In genomic region chr1:155930725-155931124, GRCh38 we compare ENCODE assay signal across 13 cellular contexts. TPM values are rescaled to one million over a fixed set of nuclear protein-coding genes. Genes with fewer than 3 reads are reported as not detected.
DNase-seq lines count a peak whose midpoint lies in the region; ATAC-seq and TF ChIP-seq lines count a peak whose summit lies in the region.
"Not testable (repeated sequence)": the region's sequence is repeated elsewhere in the genome, so short reads cannot be mapped to it uniquely, and the experiment has no call there.
"Had no signal": no experiment of that assay in that cellular context is flagged by ENCODE, and none has a peak within 500 bp of the region (broad histone marks: within the 10 kb centered on the region; RNA-seq: fewer than 3 reads in every experiment).

No MANE protein-coding gene starts in this region.

- not testable (repeated sequence) for H3K56ac ChIP-seq in IMR-90 (ENCODE audit: extremely low read depth, insufficient read depth, low read length)

- not testable (repeated sequence) for H2AFZ ChIP-seq in IMR-90 (replicated peaks; ENCODE audit: low read length, poor library complexity)

- H4K8ac ChIP-seq in IMR-90 (ENCODE audit: low read depth in 2 of 2, low read length in 2 of 2): not testable (repeated sequence)

- not testable (repeated sequence) for H3K4me1 ChIP-seq in IMR-90 (ENCODE audit: control insufficient read depth, insufficient read depth, low read length)

- DNase-seq in AG10803 (ENCODE audit: low read depth); IMR-90; T-cell; activated T-helper 2 cell treated with anti-CD3 and anti-CD28 coated beads, Interferon-gamma antibody, Interleukin-2, Interleukin-4, amounts not matched to agents 10 μg/mL and 5 μg/mL and 100 μg/mL, durations not matched to agents 14 hours and 24 hours and 36 hours (ENCODE audit: low spot score); dorsolateral prefrontal cortex; immature natural killer cell: not testable (repeated sequence)

- peaks cover 56% of the 10 kb centered on the region for H3K36me3 ChIP-seq in IMR-90 (ENCODE audit: control insufficient read depth, insufficient read depth, low read length)

- H3K79me1 ChIP-seq in IMR-90 (ENCODE audit: low read depth in 1 of 2, low read length in 2 of 2): peaks cover 15 to 60% of the 10 kb centered on the region in 2 experiments

- H2AK9ac ChIP-seq in IMR-90 (replicated peaks; ENCODE audit: low read depth, low read length, poor library complexity): not testable (repeated sequence)

- in situ Hi-C loops in IMR-90 (cut with MboI; ENCODE audit: low sequenced_read_pairs): not testable (repeated sequence)

- ATAC-seq in IMR-90 (ENCODE audit: low read depth); T-cell (replicated peaks in 1 of 4); stimulated activated memory B cell treated with anti-CD40 and anti-IgM and Interleukin-4, amounts not matched to agents 10 μg/mL and 1 μg/mL and 100 μg/mL, for 72 hours: not testable (repeated sequence)

- H2AK5ac ChIP-seq in IMR-90 (ENCODE audit: low read depth, low read length): not testable (repeated sequence)

- intact Hi-C loops in IMR-90 (cut with micrococcal nuclease); activated T-helper 2 cell treated with anti-CD3 and anti-CD28 coated beads, Interferon-gamma antibody, Interleukin-2, Interleukin-4, amounts not matched to agents 10 μg/mL and 5 μg/mL and 100 μg/mL, durations not matched to agents 14 hours and 24 hours and 36 hours (cut with micrococcal nuclease): not testable (repeated sequence)
- intact Hi-C loops in dorsolateral prefrontal cortex (cut with DNase I): loop anchor here in 1 of 2 donors (10.0 kb wide), 1 partner anchor 124 kb away; the partner anchor contains the start of genes LAMTOR2 and UBQLN4

- TF ChIP-seq RAD21 in IMR-90 (IDR thresholded peaks at IDR 0.05; ENCODE audit: low read length): not testable (repeated sequence)

- not testable (repeated sequence) for BruUV-seq in IMR-90 (replicated peaks; lab: Mats Ljungman, UMichigan)

- peaks cover 48% of the 10 kb centered on the region for H4K20me1 ChIP-seq in IMR-90 (ENCODE audit: insufficient read depth, low read length)

- not testable (repeated sequence) for H3K9me3 ChIP-seq in IMR-90 (ENCODE audit: control insufficient read depth, insufficient read depth, low read length)

- 96% methylated on average over 4 of the region's 10 CpGs; no CpG with 5 or more reads in 1 of the 2 experiments for WGBS in IMR-90 (ENCODE audit: extremely low coverage in 2 of 2, insufficient read length in 1 of 2), 2 experiments

- not testable (repeated sequence) for H2BK120ac ChIP-seq in IMR-90 (ENCODE audit: low read depth, low read length)

- H3K4ac ChIP-seq in IMR-90 (ENCODE audit: low read depth, low read length): not testable (repeated sequence)

- POLR2A ChIA-PET in IMR-90 (lab: Charles Lee; ENCODE audit: unreplicated experiment); T-cell (lab: Charles Lee): not testable (repeated sequence)

- TF ChIP-seq POLR2A in IMR-90 (IDR thresholded peaks at IDR 0.05; ENCODE audit: low read depth, low read length): not testable (repeated sequence)

- H3K14ac ChIP-seq in IMR-90 (replicated peaks; ENCODE audit: low read depth, low read length): not testable (repeated sequence)

- H4K91ac ChIP-seq in IMR-90 (ENCODE audit: insufficient read depth, low read depth, low read length): not testable (repeated sequence)

- not testable (repeated sequence) for TF ChIP-seq CTCF in AG10803 (conservative IDR thresholded peaks at IDR 0.05; ENCODE audit: low read length); IMR-90 (conservative IDR thresholded peaks at IDR 0.05; ENCODE audit: low read depth, low read length); dorsolateral prefrontal cortex (IDR thresholded peaks at IDR 0.05 in 54 of 56, conservative IDR thresholded peaks at IDR 0.05 in 2 of 56; ENCODE audit: low read depth in 1 of 56, partially characterized antibody in 56 of 56); nephron (IDR thresholded peaks at IDR 0.05; ENCODE audit: unreplicated experiment in 3 of 3)

- H3K27me3 Mint-ChIP-seq in T-cell; activated T-helper 2 cell treated with anti-CD3 and anti-CD28 coated beads, Interferon-gamma antibody, Interleukin-2, Interleukin-4, amounts not matched to agents 10 μg/mL and 5 μg/mL and 100 μg/mL, durations not matched to agents 14 hours and 24 hours and 36 hours (ENCODE audit: low read depth); immature natural killer cell (ENCODE audit: low read depth in 3 of 3); nephron (ENCODE audit: low read depth); stimulated activated memory B cell treated with anti-CD40 and anti-IgM and Interleukin-4, amounts not matched to agents 10 μg/mL and 1 μg/mL and 100 μg/mL, for 72 hours: not testable (repeated sequence)

- H3K18ac ChIP-seq in IMR-90 (ENCODE audit: low read depth, low read length): not testable (repeated sequence)

- H2BK5ac ChIP-seq in IMR-90 (ENCODE audit: low read depth, low read length, poor library complexity, severe bottlenecking): not testable (repeated sequence)

- H2BK15ac ChIP-seq in IMR-90 (ENCODE audit: low read depth, low read length): not testable (repeated sequence)

- peaks cover 29 to 43% (median 34%) of the 10 kb centered on the region in 3 donors for H3K4me1 Mint-ChIP-seq in T-cell
- peaks cover 28% of the 10 kb centered on the region for H3K4me1 Mint-ChIP-seq in activated T-helper 2 cell treated with anti-CD3 and anti-CD28 coated beads, Interferon-gamma antibody, Interleukin-2, Interleukin-4, amounts not matched to agents 10 μg/mL and 5 μg/mL and 100 μg/mL, durations not matched to agents 14 hours and 24 hours and 36 hours (ENCODE audit: low read depth)
- peaks cover 26 to 38% of the 10 kb centered on the region in 2 donors for H3K4me1 Mint-ChIP-seq in immature natural killer cell
- peaks cover 21% of the 10 kb centered on the region for H3K4me1 Mint-ChIP-seq in nephron
- H3K4me1 Mint-ChIP-seq in stimulated activated memory B cell treated with anti-CD40 and anti-IgM and Interleukin-4, amounts not matched to agents 10 μg/mL and 1 μg/mL and 100 μg/mL, for 72 hours: peaks cover 25% of the 10 kb centered on the region

- H3K9me1 ChIP-seq in IMR-90 (ENCODE audit: insufficient read depth, low read length): not testable (repeated sequence)

- H3K27me3 ChIP-seq in IMR-90 (ENCODE audit: control insufficient read depth, insufficient read depth, low read length); dorsolateral prefrontal cortex: not testable (repeated sequence)

- not testable (repeated sequence) for H4K5ac ChIP-seq in IMR-90 (ENCODE audit: low read depth, low read length)

- peak overlapping the region; percentile 39 for H3K4me3 ChIP-seq in AG10803 (ENCODE audit: low read length)
- not testable (repeated sequence) for H3K4me3 ChIP-seq in IMR-90 (ENCODE audit: insufficient read depth, low read depth, low read length)
- H3K4me3 ChIP-seq in dorsolateral prefrontal cortex: peak overlapping the region in 57 of 59 donors; percentile 1 to 100 (median 38)

- peak overlapping the region; percentile 23; the same call in 1 of the 2 replicates for H3K4me2 ChIP-seq in IMR-90 (ENCODE audit: low read depth, low read length)

- H3K36me3 Mint-ChIP-seq in T-cell (peaks cover 41% of the 10 kb centered on the region), immature natural killer cell (peaks cover 14 to 34% (median 18%) of the 10 kb centered on the region in 3 donors), nephron (ENCODE audit: low read depth) (peaks cover 57% of the 10 kb centered on the region)
- peaks cover 65% of the 10 kb centered on the region for H3K36me3 Mint-ChIP-seq in activated T-helper 2 cell treated with anti-CD3 and anti-CD28 coated beads, Interferon-gamma antibody, Interleukin-2, Interleukin-4, amounts not matched to agents 10 μg/mL and 5 μg/mL and 100 μg/mL, durations not matched to agents 14 hours and 24 hours and 36 hours (ENCODE audit: low read depth)
- H3K36me3 Mint-ChIP-seq in stimulated activated memory B cell treated with anti-CD40 and anti-IgM and Interleukin-4, amounts not matched to agents 10 μg/mL and 1 μg/mL and 100 μg/mL, for 72 hours: peaks cover 47% of the 10 kb centered on the region

- H3K4me3 Mint-ChIP-seq in T-cell: peak overlapping the region in 2 of 3 donors; percentile 43 to 57
- peak overlapping the region; percentile 70 for H3K4me3 Mint-ChIP-seq in activated T-helper 2 cell treated with anti-CD3 and anti-CD28 coated beads, Interferon-gamma antibody, Interleukin-2, Interleukin-4, amounts not matched to agents 10 μg/mL and 5 μg/mL and 100 μg/mL, durations not matched to agents 14 hours and 24 hours and 36 hours (ENCODE audit: low read depth)
- H3K4me3 Mint-ChIP-seq in immature natural killer cell: peak overlapping the region in 2 of 5 donors; percentile 55 to 66
- peak overlapping the region; percentile 73 to 84 (median 84) for H3K4me3 Mint-ChIP-seq in nephron
- peak overlapping the region; percentile 73 for H3K4me3 Mint-ChIP-seq in stimulated activated memory B cell treated with anti-CD40 and anti-IgM and Interleukin-4, amounts not matched to agents 10 μg/mL and 1 μg/mL and 100 μg/mL, for 72 hours

- not testable (repeated sequence) for H3K23ac ChIP-seq in IMR-90 (ENCODE audit: low read depth, low read length)

- H3K9me3 Mint-ChIP-seq in T-cell; activated T-helper 2 cell treated with anti-CD3 and anti-CD28 coated beads, Interferon-gamma antibody, Interleukin-2, Interleukin-4, amounts not matched to agents 10 μg/mL and 5 μg/mL and 100 μg/mL, durations not matched to agents 14 hours and 24 hours and 36 hours; immature natural killer cell; nephron; stimulated activated memory B cell treated with anti-CD40 and anti-IgM and Interleukin-4, amounts not matched to agents 10 μg/mL and 1 μg/mL and 100 μg/mL, for 72 hours: not testable (repeated sequence)

- peak overlapping the region; percentile 25; the same call in 1 of the 2 replicates for H3K9ac ChIP-seq in IMR-90 (ENCODE audit: low read depth, low read length)

- not testable (repeated sequence) for H2BK20ac ChIP-seq in IMR-90 (ENCODE audit: low read depth, low read length)

- H3K27ac Mint-ChIP-seq in T-cell: peak overlapping the region; percentile 46 to 68
- H3K27ac Mint-ChIP-seq in activated T-helper 2 cell treated with anti-CD3 and anti-CD28 coated beads, Interferon-gamma antibody, Interleukin-2, Interleukin-4, amounts not matched to agents 10 μg/mL and 5 μg/mL and 100 μg/mL, durations not matched to agents 14 hours and 24 hours and 36 hours; nephron: not testable (repeated sequence)
- H3K27ac Mint-ChIP-seq in immature natural killer cell: peak overlapping the region; percentile 20 to 77 (median 65)
- peak overlapping the region; percentile 81 for H3K27ac Mint-ChIP-seq in stimulated activated memory B cell treated with anti-CD40 and anti-IgM and Interleukin-4, amounts not matched to agents 10 μg/mL and 1 μg/mL and 100 μg/mL, for 72 hours

- dilution Hi-C loops in IMR-90 (cut with HindIII; ENCODE audit: low sequenced_read_pairs, unreplicated experiment): not testable (repeated sequence)

- not testable (repeated sequence) for H3K27ac ChIP-seq in IMR-90 (ENCODE audit: insufficient read depth, low read length)
- peak overlapping the region in 13 of 59 donors; percentile 2 to 64 (median 22) for H3K27ac ChIP-seq in dorsolateral prefrontal cortex

- CTCF ChIA-PET in IMR-90 (lab: Yijun Ruan, JAX) (interaction anchor here (0.6 kb wide), 1 partner anchor 12 kb away, joined by 7 read pairs; no protein-coding TSS in a partner anchor), T-cell (lab: Charles Lee) (interaction anchor here in 1 of 2 donors (0.6 kb wide), 1 partner anchor 78 kb away, joined by 6 read pairs; no protein-coding TSS in a partner anchor)

RNA-seq across cellular contexts. Expression of gene KHDC4, which starts 3.5 kb away (rescaled TPM):
- total RNA-seq in IMR-90 (2012; rRNA removed) (22.5 and 28.0 TPM in 2 replicates), T-cell (100 to 1,000 TPM in 1 of 5 donors, 10 to 100 TPM in 4; 44.5 to 102 (median 85.6) TPM), dorsolateral prefrontal cortex (10 to 100 TPM; 33.7 to 80.2 (median 50.9) TPM)
- polyA plus RNA-seq in IMR-90 (2012; rRNA removed) (23.4 and 29.9 TPM in 2 replicates), immature natural killer cell (1 to 10 TPM; 1.0 to 7.0 (median 4.1) TPM)
- 9.3 and 11.6 TPM in 2 replicates for polyA plus RNA-seq in IMR-90 (2012; cell fraction: cytosol; rRNA removed)
- 59.4 and 172 TPM in 2 replicates for polyA plus RNA-seq in IMR-90 (2012; cell fraction: nucleus; rRNA removed; ENCODE audit: low replicate concordance)
- 78.4 and 83.5 TPM in 2 replicates for total RNA-seq in activated T-helper 2 cell treated with anti-CD3 and anti-CD28 coated beads, Interferon-gamma antibody, Interleukin-2, Interleukin-4, amounts not matched to agents 10 μg/mL and 5 μg/mL and 100 μg/mL, durations not matched to agents 14 hours and 24 hours and 36 hours

RNA-seq across cellular contexts. Expression of gene RXFP4, which starts 10.7 kb away (rescaled TPM):
- total RNA-seq in IMR-90 (2012; rRNA removed) (not detected in 2 replicates), T-cell (not detected), dorsolateral prefrontal cortex (not detected)
- polyA plus RNA-seq in IMR-90 (2012; rRNA removed) (not detected in 2 replicates), immature natural killer cell (under 1 TPM in 1 of 3 donors, not detected in 2; 0.78 TPM)
- polyA plus RNA-seq in IMR-90 (2012; cell fraction: cytosol; rRNA removed): not detected in 2 replicates
- 0.07 TPM in 1 of 2 replicates, not detected in the other for polyA plus RNA-seq in IMR-90 (2012; cell fraction: nucleus; rRNA removed; ENCODE audit: low replicate concordance)
- not detected in 2 replicates for total RNA-seq in activated T-helper 2 cell treated with anti-CD3 and anti-CD28 coated beads, Interferon-gamma antibody, Interleukin-2, Interleukin-4, amounts not matched to agents 10 μg/mL and 5 μg/mL and 100 μg/mL, durations not matched to agents 14 hours and 24 hours and 36 hours
- total RNA-seq: bronchial epithelial cell, G401, gastrocnemius medialis, lower leg skin, occipital lobe had no signal

RNA-seq across cellular contexts. Expression of gene RIT1, which starts 19.6 kb away (rescaled TPM):
- 46.8 and 52.2 TPM in 2 replicates for total RNA-seq in IMR-90 (2012; rRNA removed)
- 26.2 and 29.6 TPM in 2 replicates for polyA plus RNA-seq in IMR-90 (2012; rRNA removed)
- 8.5 and 14.4 TPM in 2 replicates for polyA plus RNA-seq in IMR-90 (2012; cell fraction: cytosol; rRNA removed)
- 5.5 and 26.8 TPM in 2 replicates for polyA plus RNA-seq in IMR-90 (2012; cell fraction: nucleus; rRNA removed; ENCODE audit: low replicate concordance)
- total RNA-seq in T-cell: 10 to 100 TPM; 35.3 to 56.4 (median 39.2) TPM
- total RNA-seq in activated T-helper 2 cell treated with anti-CD3 and anti-CD28 coated beads, Interferon-gamma antibody, Interleukin-2, Interleukin-4, amounts not matched to agents 10 μg/mL and 5 μg/mL and 100 μg/mL, durations not matched to agents 14 hours and 24 hours and 36 hours: 20.0 and 27.0 TPM in 2 replicates
- 10 to 100 TPM; 13.3 to 34.9 (median 21.2) TPM for total RNA-seq in dorsolateral prefrontal cortex
- 10 to 100 TPM; 27.1 to 33.5 (median 29.0) TPM for polyA plus RNA-seq in immature natural killer cell

RNA-seq across cellular contexts. Expression of gene ARHGEF2, which starts 47.6 kb away (rescaled TPM):
- total RNA-seq in IMR-90 (2012; rRNA removed) (81.4 and 91.8 TPM in 2 replicates), T-cell (100 to 1,000 TPM; 110 to 174 (median 167) TPM), dorsolateral prefrontal cortex (100 to 1,000 TPM; 113 to 323 (median 165) TPM)
- polyA plus RNA-seq in IMR-90 (2012; rRNA removed) (101 and 117 TPM in 2 replicates), immature natural killer cell (10 to 100 TPM in 2 of 3 donors, 1 to 10 TPM in 1; 7.2 to 33.5 (median 11.7) TPM)
- polyA plus RNA-seq in IMR-90 (2012; cell fraction: cytosol; rRNA removed): 64.3 and 78.0 TPM in 2 replicates
- 272 and 424 TPM in 2 replicates for polyA plus RNA-seq in IMR-90 (2012; cell fraction: nucleus; rRNA removed; ENCODE audit: low replicate concordance)
- total RNA-seq in activated T-helper 2 cell treated with anti-CD3 and anti-CD28 coated beads, Interferon-gamma antibody, Interleukin-2, Interleukin-4, amounts not matched to agents 10 μg/mL and 5 μg/mL and 100 μg/mL, durations not matched to agents 14 hours and 24 hours and 36 hours: 211 and 216 TPM in 2 replicates
